In genomic region chr9:134823623-134824022, GRCh38 we compare ENCODE assay signal across 31 cellular contexts. TPM values are rescaled to one million over a fixed set of nuclear protein-coding genes. Genes with fewer than 3 reads are reported as not detected.
"Had no signal": no experiment of that assay in that cellular context is flagged by ENCODE, and none has a peak within 500 bp of the region (broad histone marks: within the 10 kb centered on the region; RNA-seq: fewer than 3 reads in every experiment).

No MANE protein-coding gene starts in this region.

- H3K27ac ChIP-seq: dorsolateral prefrontal cortex, heart left ventricle, neutrophil, psoas muscle, spleen, stomach, thoracic aorta, transverse colon, vagina had no signal

- DNase-seq: cortex of kidney; dorsolateral prefrontal cortex; effector CD8-positive, alpha-beta T cell; heart left ventricle; hippocampal formation; left colon; left ventricle myocardium superior; mesenchymal stem cell; naive B cell; nephron progenitor cell; psoas muscle; retina; spleen; stimulated activated CD4-positive, alpha-beta T cell treated with anti-CD3 and anti-CD28 coated beads, Interleukin-15, amount 100 ng/mL, for 24 hours; stimulated activated CD4-positive, alpha-beta T cell treated with anti-CD3 and anti-CD28 coated beads, Interleukin-1b, Interleukin-23, amount 100 ng/mL, for 48 hours; stimulated activated CD4-positive, alpha-beta T cell treated with anti-CD3 and anti-CD28 coated beads, Interleukin-4, amount 100 ng/mL, for 4 hours; stimulated activated naive CD4-positive, alpha-beta T cell; stomach; substantia nigra; transverse colon had no signal

- H3K36me3 ChIP-seq: neutrophil, transverse colon had no signal

- H3K27me3 ChIP-seq: dorsolateral prefrontal cortex, heart left ventricle, neutrophil, spleen, stomach, transverse colon, vagina had no signal

- H3K4me1 ChIP-seq: heart left ventricle, psoas muscle, spleen, stomach, transverse colon had no signal

- H3K9me3 Mint-ChIP-seq: naive B cell, nephron progenitor cell had no signal

- H3K4me3 Mint-ChIP-seq: naive B cell, nephron progenitor cell had no signal

- H3K9me3 ChIP-seq: heart left ventricle, neutrophil, psoas muscle, spleen, stomach, thoracic aorta, transverse colon, vagina had no signal

- H3K36me3 Mint-ChIP-seq: naive B cell had no signal

- H3K27me3 Mint-ChIP-seq: naive B cell had no signal

- H3K4me3 ChIP-seq: dorsolateral prefrontal cortex, heart left ventricle, lung, psoas muscle, spleen, stomach, thoracic aorta, transverse colon, vagina had no signal

- FAIRE-seq: frontal cortex had no signal

- ATAC-seq: esophagus mucosa, heart left ventricle, left colon, left ventricle myocardium superior, psoas muscle, sciatic nerve had no signal

RNA-seq across cellular contexts. Expression of gene FCN2, which starts 57.0 kb away (rescaled TPM):
- total RNA-seq: fibroblast of lung, frontal cortex, glomerular endothelial cell, kidney epithelial cell, left colon, left ventricle myocardium superior, lung, osteoblast, psoas muscle, sciatic nerve, stomach, thoracic aorta, transverse colon, vagina had no signal
